ENCODE assay signal across 8 cellular contexts in genomic region chr19:44848805-44849457, GRCh38. TPM values are rescaled to one million over a fixed set of nuclear protein-coding genes. Genes with fewer than 3 reads are reported as not detected.
DNase-seq lines count a peak whose midpoint lies in the region; ATAC-seq and TF ChIP-seq lines count a peak whose summit lies in the region.

No MANE protein-coding gene starts in this region.

- intact Hi-C loops in left lung (cut with DNase I) = no loop called here
- intact Hi-C loops in stomach (cut with DNase I; ENCODE audit: low total_unique reads) = no loop called here

- peak overlapping the region; percentile 95 for H3K4me3 Mint-ChIP-seq in HFFc6
- peak overlapping the region; percentile 92 for H3K4me3 Mint-ChIP-seq in chondrocyte (ENCODE audit: unreplicated experiment)
- no peak overlapping the region for H3K4me3 Mint-ChIP-seq in T-helper 2 cell treated with Interferon-gamma antibody and Interleukin-4, amounts not matched to agents 5 μg/mL and 100 μg/mL, for 36 hours

- peak overlapping the region; percentile 93 to 96 for H3K27ac ChIP-seq in left lung
- peak overlapping the region; percentile 97 to 99 (median 99) for H3K27ac ChIP-seq in stomach

- H3K27ac Mint-ChIP-seq in HFFc6 (peak overlapping the region; percentile 97), chondrocyte (ENCODE audit: unreplicated experiment) (peak overlapping the region; percentile 95)
- H3K27ac Mint-ChIP-seq in T-helper 2 cell treated with Interferon-gamma antibody and Interleukin-4, amounts not matched to agents 5 μg/mL and 100 μg/mL, for 36 hours = no peak overlapping the region

- H3K4me1 Mint-ChIP-seq in HFFc6 (ENCODE audit: low read depth) = peaks cover 43% of the 10 kb centered on the region
- H3K4me1 Mint-ChIP-seq in chondrocyte (ENCODE audit: low read depth) = peaks cover 40% of the 10 kb centered on the region
- H3K4me1 Mint-ChIP-seq in T-helper 2 cell treated with Interferon-gamma antibody and Interleukin-4, amounts not matched to agents 5 μg/mL and 100 μg/mL, for 36 hours (ENCODE audit: low read depth) = peaks cover 17% of the 10 kb centered on the region

- 18 to 36% (median 24%) methylated on average over 18 of the region's 18 CpGs for WGBS in stomach, 5 donors

- H3K9me3 ChIP-seq in left lung = no peaks in the 10 kb centered on the region
- no peaks in the 10 kb centered on the region for H3K9me3 ChIP-seq in stomach

- H3K27me3 Mint-ChIP-seq in HFFc6 (ENCODE audit: insufficient read depth) (peaks cover 8% of the 10 kb centered on the region), chondrocyte (ENCODE audit: low read depth) (no peaks in the 10 kb centered on the region)
- H3K27me3 Mint-ChIP-seq in T-helper 2 cell treated with Interferon-gamma antibody and Interleukin-4, amounts not matched to agents 5 μg/mL and 100 μg/mL, for 36 hours (ENCODE audit: low read depth) = peaks cover 38% of the 10 kb centered on the region

- peak overlapping the region in 1 of 2 donors; percentile 85 for H3K4me3 ChIP-seq in left lung
- peak overlapping the region; percentile 73 to 99 (median 83) for H3K4me3 ChIP-seq in stomach

- DNase-seq in HFFc6 (no peak), chondrocyte (ENCODE audit: low spot score) (no peak), left lung (no peak), stomach (no peak), NCI-H345 treated with DMSO at 0.1 percent for 48 hours (lab: John Stamatoyannopoulos, UW; ENCODE audit: unreplicated experiment) (no peak), GM19240 (ENCODE audit: insufficient read length, low spot score) (no peak)
- DNase-seq in T-helper 2 cell treated with Interferon-gamma antibody and Interleukin-4, amounts not matched to agents 5 μg/mL and 100 μg/mL, for 36 hours (ENCODE audit: low spot score) = no peak

- TF ChIP-seq CTCF in HFFc6 (IDR thresholded peaks at IDR 0.05) (no peak), chondrocyte (IDR thresholded peaks at IDR 0.05) (no peak), left lung (IDR thresholded peaks at IDR 0.05) (no peak), stomach (IDR thresholded peaks at IDR 0.05) (no peak)

- TF ChIP-seq EP300 in stomach (IDR thresholded peaks at IDR 0.05) = no peak

- H3K9me3 Mint-ChIP-seq in HFFc6 (no peaks in the 10 kb centered on the region), chondrocyte (ENCODE audit: low read depth) (no peaks in the 10 kb centered on the region)
- H3K9me3 Mint-ChIP-seq in T-helper 2 cell treated with Interferon-gamma antibody and Interleukin-4, amounts not matched to agents 5 μg/mL and 100 μg/mL, for 36 hours = no peaks in the 10 kb centered on the region

- H3K4me1 ChIP-seq in left lung (peaks cover 13 to 60% of the 10 kb centered on the region in 2 donors), stomach (peaks cover 42 to 81% (median 64%) of the 10 kb centered on the region in 4 donors)

- H3K27me3 ChIP-seq in left lung (no peaks in the 10 kb centered on the region), stomach (no peaks in the 10 kb centered on the region)

- H3K36me3 Mint-ChIP-seq in HFFc6 (ENCODE audit: low read depth) = peaks cover 14% of the 10 kb centered on the region
- H3K36me3 Mint-ChIP-seq in chondrocyte (ENCODE audit: low read depth) = peaks cover 3% of the 10 kb centered on the region
- H3K36me3 Mint-ChIP-seq in T-helper 2 cell treated with Interferon-gamma antibody and Interleukin-4, amounts not matched to agents 5 μg/mL and 100 μg/mL, for 36 hours (ENCODE audit: low read depth) = no peaks in the 10 kb centered on the region

- ATAC-seq in left lung (no peak), GM19351 (IDR thresholded peaks at IDR 0.05; ENCODE audit: unreplicated experiment) (no peak)

- H3K36me3 ChIP-seq in left lung = peaks cover 0 to 3% of the 10 kb centered on the region in 2 donors
- peaks cover 0 to 25% (median 7%) of the 10 kb centered on the region in 4 donors for H3K36me3 ChIP-seq in stomach

- TF ChIP-seq POLR2A in stomach (IDR thresholded peaks at IDR 0.05) = no peak

RNA-seq across cellular contexts. Expression of gene NECTIN2, which starts 2.8 kb away (rescaled TPM):
- total RNA-seq in HFFc6 (2021; fragmentation: NEBNext Ultra II Directional; extraction: Animal tissue kit (Norgen Biotek cat#: 25700)) = 100 to 1,000 TPM; 126 to 152 (median 148) TPM
- total RNA-seq in chondrocyte = 88.9 to 120 TPM (median 116 TPM) in 3 replicates
- total RNA-seq in left lung = 100 to 1,000 TPM in 1 of 2 donors, 10 to 100 TPM in 1; 86.7 to 145 TPM
- 100 to 1,000 TPM in 3 of 5 donors, 10 to 100 TPM in 1, 1 to 10 TPM in 1; 1.8 to 160 (median 101) TPM for total RNA-seq in stomach
- 10 to 100 TPM; 44.0 to 90.6 (median 47.2) TPM for polyA plus RNA-seq in stomach

RNA-seq across cellular contexts. Expression of gene BCAM, which starts 40.0 kb away (rescaled TPM):
- 1 to 10 TPM; 5.5 to 6.2 (median 6.0) TPM for total RNA-seq in HFFc6 (2021; fragmentation: NEBNext Ultra II Directional; extraction: Animal tissue kit (Norgen Biotek cat#: 25700))
- total RNA-seq in chondrocyte (4.3 to 15.1 TPM (median 14.0 TPM) in 3 replicates), left lung (100 to 1,000 TPM; 110 to 389 TPM), stomach (100 to 1,000 TPM in 2 of 5 donors, 10 to 100 TPM in 3; 31.9 to 265 (median 76.8) TPM)
- polyA plus RNA-seq in stomach = 10 to 100 TPM in 2 of 3 donors, 1 to 10 TPM in 1; 7.3 to 38.7 (median 20.5) TPM

RNA-seq across cellular contexts. Expression of gene TOMM40, which starts 42.1 kb away (rescaled TPM):
- 100 to 1,000 TPM in 1 of 6 experiments, 10 to 100 TPM in 5; 79.8 to 107 (median 92.2) TPM for total RNA-seq in HFFc6 (2021; fragmentation: NEBNext Ultra II Directional; extraction: Animal tissue kit (Norgen Biotek cat#: 25700))
- total RNA-seq in chondrocyte (39.0 to 46.1 TPM (median 40.9 TPM) in 3 replicates), left lung (10 to 100 TPM; 42.0 to 79.9 TPM), stomach (100 to 1,000 TPM in 1 of 5 donors, 10 to 100 TPM in 3, 1 to 10 TPM in 1; 7.1 to 100 (median 24.6) TPM)
- 10 to 100 TPM; 22.5 to 46.8 (median 31.5) TPM for polyA plus RNA-seq in stomach

RNA-seq across cellular contexts. Expression of gene APOE, which starts 56.7 kb away (rescaled TPM):
- total RNA-seq in HFFc6 (2021; fragmentation: NEBNext Ultra II Directional; extraction: Animal tissue kit (Norgen Biotek cat#: 25700)) = 1 to 10 TPM; 1.9 to 6.5 (median 2.5) TPM
- total RNA-seq in chondrocyte = 47.1 to 178 TPM (median 170 TPM) in 3 replicates
- 100 to 1,000 TPM; 196 to 757 TPM for total RNA-seq in left lung
- 100 to 1,000 TPM in 3 of 5 donors, 10 to 100 TPM in 2; 13.4 to 485 (median 235) TPM for total RNA-seq in stomach
- 100 to 1,000 TPM in 1 of 3 donors, 10 to 100 TPM in 2; 35.1 to 166 (median 72.2) TPM for polyA plus RNA-seq in stomach
